Comparison of ENCODE assay signal across 8 cellular contexts in the genomic region with DNA sequence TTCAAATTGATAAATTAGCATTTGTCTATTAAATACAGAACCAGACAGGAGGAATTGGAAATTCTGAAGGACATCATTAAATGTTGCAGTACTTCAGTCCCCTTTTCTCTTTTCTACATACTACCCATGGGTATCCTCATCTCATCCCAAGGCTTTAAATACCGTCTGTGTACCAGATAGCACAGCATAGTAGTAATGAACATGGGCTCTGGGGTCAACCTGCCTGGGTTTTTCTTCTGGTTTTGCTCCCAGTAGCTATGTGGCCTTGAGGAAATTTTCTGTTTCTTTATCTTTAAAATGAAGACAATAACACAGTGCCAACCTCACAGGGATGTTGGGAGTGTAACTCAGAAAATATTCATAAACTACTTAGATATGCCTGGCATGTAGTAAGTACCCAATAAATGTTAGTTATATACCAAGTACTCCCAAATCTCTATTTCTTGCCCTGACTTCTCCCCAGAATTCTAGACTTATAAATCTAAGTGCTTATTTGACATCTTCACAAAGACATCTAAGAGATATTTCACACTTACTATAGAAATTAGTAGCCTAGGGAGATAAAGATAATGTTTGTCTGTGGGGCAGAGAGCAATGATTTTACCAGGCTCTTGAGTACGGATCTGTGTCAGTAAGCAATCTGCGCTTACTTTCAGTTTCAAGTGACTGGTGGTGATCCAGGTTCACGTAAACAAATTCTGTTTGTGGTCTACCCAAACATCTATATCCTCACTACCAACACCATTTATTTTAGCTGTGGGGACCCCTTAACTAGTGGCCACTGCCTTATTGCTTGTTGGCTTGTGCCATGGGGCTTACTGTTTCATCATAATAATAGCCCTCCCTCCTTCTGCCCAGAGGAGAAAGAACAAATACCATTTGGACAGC. TPM values are rescaled to one million over a fixed set of nuclear protein-coding genes. Genes with fewer than 3 reads are reported as not detected.
DNase-seq lines count a peak whose midpoint lies in the region; ATAC-seq and TF ChIP-seq lines count a peak whose summit lies in the region.

No MANE protein-coding gene starts in this region.

- H3K27ac ChIP-seq in MM.1S (ENCODE audit: low read length) (peak overlapping the region; percentile 47; the same call in 1 of the 2 replicates), lower lobe of right lung (peak overlapping the region; percentile 56)

- TF ChIP-seq POLR2A in GM18505 (IDR thresholded peaks at IDR 0.05; ENCODE audit: borderline replicate concordance, extremely low read depth, insufficient read depth, insufficient read length) = peak; percentile 21

- peak overlapping the region; percentile 40 for H3K9ac ChIP-seq in MM.1S (ENCODE audit: low read length)

- H3K4me1 ChIP-seq in MM.1S (ENCODE audit: low read length) (peaks cover 23% of the 10 kb centered on the region), lower lobe of right lung (peaks cover 7% of the 10 kb centered on the region)

- no peaks in the 10 kb centered on the region for H3K36me3 ChIP-seq in MM.1S (replicated peaks; ENCODE audit: insufficient read depth, low read length)
- no peaks in the 10 kb centered on the region for H3K36me3 ChIP-seq in lower lobe of right lung

- peaks cover 5% of the 10 kb centered on the region; the same call in 1 of the 2 replicates for H3F3A ChIP-seq in MM.1S (ENCODE audit: insufficient read depth, low read length)

- H2AFZ ChIP-seq in MM.1S (ENCODE audit: low read length) = peak overlapping the region; percentile 89

- no peaks in the 10 kb centered on the region for H4K20me1 ChIP-seq in MM.1S (ENCODE audit: insufficient read depth, low read length)

- H3K9me3 ChIP-seq in MM.1S (replicated peaks; ENCODE audit: insufficient read depth, low read length) (no peaks in the 10 kb centered on the region), lower lobe of right lung (no peaks in the 10 kb centered on the region)

- TF ChIP-seq CTCF in MM.1S (IDR thresholded peaks at IDR 0.05; ENCODE audit: low read length) (no peak), lower lobe of right lung (IDR thresholded peaks at IDR 0.05) (no peak)

- intact Hi-C loops in lower lobe of right lung (cut with DNase I) = no loop called here

- H3K27me3 ChIP-seq in MM.1S (replicated peaks; ENCODE audit: insufficient read depth, low read length) (no peaks in the 10 kb centered on the region), lower lobe of right lung (ENCODE audit: low read depth) (no peaks in the 10 kb centered on the region)

- peak; percentile 89 for DNase-seq in MM.1S
- no peak for DNase-seq in lower lobe of right lung
- no peak for DNase-seq in NCI-H82 (lab: John Stamatoyannopoulos, UW)
- DNase-seq in NCI-H510A (lab: John Stamatoyannopoulos, UW) = no peak
- no peak for DNase-seq in kidney tubule cell (ENCODE audit: low spot score)
- DNase-seq in NK-92 treated with Interleukin-12 subunit alpha and Interleukin-12 subunit beta, amount 100 ng/mL, for 24 hours (lab: John Stamatoyannopoulos, UW) = no peak

- no peaks in the 10 kb centered on the region for H3K79me2 ChIP-seq in MM.1S (ENCODE audit: low read length)

- H3K4me3 ChIP-seq in MM.1S (ENCODE audit: low read length) (peak overlapping the region; percentile 45), lower lobe of right lung (peak overlapping the region; percentile 8)

- ATAC-seq in GM18505 (IDR thresholded peaks at IDR 0.05; ENCODE audit: unreplicated experiment) (no peak), GM21717 (IDR thresholded peaks at IDR 0.05; ENCODE audit: unreplicated experiment) (peak; percentile 61), lower lobe of right lung (peak; percentile 32 to 58)

- H3K4me2 ChIP-seq in MM.1S (ENCODE audit: low read depth, low read length) = peak overlapping the region; percentile 70

- H3K9me2 ChIP-seq in MM.1S (replicated peaks; ENCODE audit: insufficient read depth, low read length) = no peaks in the 10 kb centered on the region

RNA-seq across cellular contexts. Expression of a gene that starts 37.3 kb away (rescaled TPM):
- 7.5 TPM for total RNA-seq in lower lobe of right lung
